In genomic region chr6:46118836-46119235, GRCh38 we compare ENCODE assay signal across 23 cellular contexts. TPM values are rescaled to one million over a fixed set of nuclear protein-coding genes. Genes with fewer than 3 reads are reported as not detected.
"Had no signal": no experiment of that assay in that cellular context is flagged by ENCODE, and none has a peak within 500 bp of the region (broad histone marks: within the 10 kb centered on the region; RNA-seq: fewer than 3 reads in every experiment).

No MANE protein-coding gene starts in this region.

- H3K27me3 ChIP-seq: SJSA1 had no signal

- H3K9me3 ChIP-seq: SJSA1 had no signal

- H3K4me1 ChIP-seq: SJSA1 had no signal

- H3K9ac ChIP-seq: KMS-11 had no signal

- H3K27ac ChIP-seq: HL-60, KMS-11, SJSA1, SK-N-MC had no signal

- H3K27ac Mint-ChIP-seq: IgD-negative memory B cell had no signal

- ATAC-seq: K562 had no signal

- H3K36me3 ChIP-seq: SJSA1 had no signal

- H3K27me3 Mint-ChIP-seq: IgD-negative memory B cell had no signal

- H3K4me2 ChIP-seq: KMS-11 had no signal

- DNase-seq: Kasumi-1, MM.1S, NCI-H1092 treated with DMSO at 0.1 percent for 48 hours, NCI-H1417, NCI-H1436 treated with DMSO at 0.1 percent for 48 hours, NCI-H1694 treated with DMSO at 0.1 percent for 48 hours, NCI-H1930, NCI-H2081, NCI-H2107, NCI-H2227 treated with DMSO at 0.1 percent for 48 hours, NCI-H524, NCI-H526 treated with DMSO at 0.1 percent for 48 hours, NCI-H748 treated with DMSO at 0.1 percent for 48 hours, Right ventricle myocardium superior, RPMI8226, SIG-M5 had no signal

- H3K4me3 ChIP-seq: K562, SJSA1, SK-N-MC had no signal

RNA-seq across cellular contexts. Expression of gene ENPP4, which starts 11.0 kb away (rescaled TPM):
- polyA plus RNA-seq: K562 had no signal

RNA-seq across cellular contexts. Expression of gene ENPP5, which starts 51.9 kb away (rescaled TPM):
- total RNA-seq: K562, NCI-H460 had no signal
- polyA plus RNA-seq: K562 had no signal
